ENCODE assay signal across 19 cellular contexts in genomic region chr10:17084258-17084657, GRCh38.
"Had no signal": no experiment of that assay in that cellular context is flagged by ENCODE, and none has a peak within 500 bp of the region (broad histone marks: within the 10 kb centered on the region; RNA-seq: fewer than 3 reads in every experiment).

No MANE protein-coding gene starts in this region.

- H3K4me2 ChIP-seq: hepatocyte had no signal

- H3K4me1 ChIP-seq: psoas muscle, right lobe of liver, transverse colon had no signal

- H2AFZ ChIP-seq: hepatocyte had no signal

- H3K27me3 Mint-ChIP-seq: effector memory CD8-positive, alpha-beta T cell; natural killer cell treated with Interleukin-12 subunit alpha and Interleukin-12 subunit beta and Interleukin-15 and Interleukin-18, amount 100 ng/mL, for 72 hours; stimulated activated naive CD8-positive, alpha-beta T cell treated with anti-CD3 and anti-CD28 coated beads, Interleukin-15, Interleukin-2, amounts not matched to agents 100 ng/mL and 50 ng/mL, for 24 hours had no signal

- H3K27ac Mint-ChIP-seq: stimulated activated effector memory CD8-positive, alpha-beta T cell treated with anti-CD3 and anti-CD28 coated beads, Interleukin-12 subunit alpha, Interleukin-12 subunit beta, amount 100 ng/mL, for 72 hours; stimulated activated naive CD8-positive, alpha-beta T cell treated with anti-CD3 and anti-CD28 coated beads, Interleukin-15, Interleukin-2, amounts not matched to agents 100 ng/mL and 50 ng/mL, for 24 hours had no signal

- H3K27me3 ChIP-seq: esophagus squamous epithelium, hepatocyte, neutrophil, right lobe of liver, transverse colon had no signal

- H3K9me3 ChIP-seq: esophagus squamous epithelium, neutrophil, psoas muscle, right lobe of liver, thoracic aorta, transverse colon had no signal

- H3K4me1 Mint-ChIP-seq: stimulated activated effector memory CD8-positive, alpha-beta T cell treated with anti-CD3 and anti-CD28 coated beads, Interleukin-12 subunit alpha, Interleukin-12 subunit beta, amount 100 ng/mL, for 72 hours had no signal

- H3K9me3 Mint-ChIP-seq: effector memory CD8-positive, alpha-beta T cell; mesothelial cell of epicardium; natural killer cell treated with Interleukin-12 subunit alpha and Interleukin-12 subunit beta and Interleukin-15 and Interleukin-18, amount 100 ng/mL, for 72 hours; stimulated activated effector memory CD8-positive, alpha-beta T cell treated with anti-CD3 and anti-CD28 coated beads, Interleukin-12 subunit alpha, Interleukin-12 subunit beta, amount 100 ng/mL, for 72 hours; stimulated activated naive CD8-positive, alpha-beta T cell treated with anti-CD3 and anti-CD28 coated beads, Interleukin-15, Interleukin-2, amounts not matched to agents 100 ng/mL and 50 ng/mL, for 24 hours had no signal

- H3K36me3 ChIP-seq: esophagus squamous epithelium, neutrophil, right lobe of liver, thoracic aorta, transverse colon had no signal

- H3K4me3 ChIP-seq: esophagus squamous epithelium, hepatocyte, psoas muscle, right lobe of liver, thoracic aorta, transverse colon had no signal

- H3K27ac ChIP-seq: esophagus squamous epithelium, hepatocyte, neutrophil, psoas muscle, right lobe of liver, thoracic aorta, transverse colon had no signal

- ATAC-seq: effector memory CD8-positive, alpha-beta T cell; natural killer cell treated with Interleukin-12 subunit alpha and Interleukin-12 subunit beta and Interleukin-15 and Interleukin-18, amount 100 ng/mL, for 72 hours; psoas muscle; stimulated activated effector memory CD8-positive, alpha-beta T cell treated with anti-CD3 and anti-CD28 coated beads, Interleukin-12 subunit alpha, Interleukin-12 subunit beta, amount 100 ng/mL, for 72 hours had no signal

- H3K79me2 ChIP-seq: hepatocyte had no signal

- H3K36me3 Mint-ChIP-seq: mesothelial cell of epicardium; natural killer cell treated with Interleukin-12 subunit alpha and Interleukin-12 subunit beta and Interleukin-15 and Interleukin-18, amount 100 ng/mL, for 72 hours; stimulated activated effector memory CD8-positive, alpha-beta T cell treated with anti-CD3 and anti-CD28 coated beads, Interleukin-12 subunit alpha, Interleukin-12 subunit beta, amount 100 ng/mL, for 72 hours had no signal

- DNase-seq: central memory CD4-positive, alpha-beta T cell; cortex of kidney; effector memory CD8-positive, alpha-beta T cell; esophagus squamous epithelium; foreskin melanocyte; head of caudate nucleus; retina; right lobe of liver; stimulated activated CD4-positive, alpha-beta T cell treated with anti-CD3 and anti-CD28 coated beads, Interleukin-4, amount 100 ng/mL, for 1 hour; stimulated activated CD8-positive, alpha-beta memory T cell treated with anti-CD3 and anti-CD28 coated beads, Interleukin-4, amount 100 ng/mL, for 48 hours; transverse colon had no signal

- H3K4me3 Mint-ChIP-seq: effector memory CD8-positive, alpha-beta T cell; mesothelial cell of epicardium; natural killer cell treated with Interleukin-12 subunit alpha and Interleukin-12 subunit beta and Interleukin-15 and Interleukin-18, amount 100 ng/mL, for 72 hours; stimulated activated effector memory CD8-positive, alpha-beta T cell treated with anti-CD3 and anti-CD28 coated beads, Interleukin-12 subunit alpha, Interleukin-12 subunit beta, amount 100 ng/mL, for 72 hours; stimulated activated naive CD8-positive, alpha-beta T cell treated with anti-CD3 and anti-CD28 coated beads, Interleukin-15, Interleukin-2, amounts not matched to agents 100 ng/mL and 50 ng/mL, for 24 hours had no signal
